ENCODE assay signal across 18 cellular contexts in genomic region chr4:24369630-24370029, GRCh38.
"Had no signal": no experiment of that assay in that cellular context is flagged by ENCODE, and none has a peak within 500 bp of the region (broad histone marks: within the 10 kb centered on the region; RNA-seq: fewer than 3 reads in every experiment).

No MANE protein-coding gene starts in this region.

- H3K27me3 Mint-ChIP-seq: dendritic cell treated with granulocyte-macrophage colony-stimulating factor and Interleukin-4, amounts not matched to agents 40 ng/mL and 50 ng/mL, for 4 days had no signal

- H3K9me3 Mint-ChIP-seq: dendritic cell treated with granulocyte-macrophage colony-stimulating factor and Interleukin-4, amounts not matched to agents 40 ng/mL and 50 ng/mL, for 4 days had no signal

- H3K4me1 Mint-ChIP-seq: immature natural killer cell; mesothelial cell of epicardium; naive thymus-derived CD4-positive, alpha-beta T cell had no signal

- H3K36me3 ChIP-seq: colonic mucosa, esophagus squamous epithelium, gastroesophageal sphincter, heart left ventricle, left lung, lower lobe of right lung had no signal

- DNase-seq: colonic mucosa; cortex of kidney; effector CD8-positive, alpha-beta T cell; effector memory CD8-positive, alpha-beta T cell; esophagus squamous epithelium; foreskin fibroblast; heart left ventricle; immature natural killer cell; left cardiac atrium; left lung; left ventricle myocardium superior; lower lobe of right lung; mesenchymal stem cell; naive thymus-derived CD4-positive, alpha-beta T cell had no signal

- H3K27ac Mint-ChIP-seq: dendritic cell treated with granulocyte-macrophage colony-stimulating factor and Interleukin-4, amounts not matched to agents 40 ng/mL and 50 ng/mL, for 4 days; effector memory CD8-positive, alpha-beta T cell; immature natural killer cell; mesothelial cell of epicardium; naive thymus-derived CD4-positive, alpha-beta T cell had no signal

- H3K4me1 ChIP-seq: colonic mucosa, esophagus squamous epithelium, left lung, lower lobe of right lung had no signal

- H3K4me3 ChIP-seq: colonic mucosa, esophagus squamous epithelium, gastroesophageal sphincter, heart left ventricle, hepatocyte, left lung, lower lobe of right lung had no signal

- H3K27ac ChIP-seq: colonic mucosa, esophagus squamous epithelium, gastroesophageal sphincter, heart left ventricle, hepatocyte, left lung, lower lobe of right lung had no signal

- H3K4me3 Mint-ChIP-seq: dendritic cell treated with granulocyte-macrophage colony-stimulating factor and Interleukin-4, amounts not matched to agents 40 ng/mL and 50 ng/mL, for 4 days; effector memory CD8-positive, alpha-beta T cell; immature natural killer cell; mesothelial cell of epicardium; naive thymus-derived CD4-positive, alpha-beta T cell had no signal

- H3K9me3 ChIP-seq: colonic mucosa, esophagus squamous epithelium, gastroesophageal sphincter, heart left ventricle, left lung, lower lobe of right lung had no signal

- H3K27me3 ChIP-seq: colonic mucosa, esophagus squamous epithelium, gastroesophageal sphincter, heart left ventricle, hepatocyte, left lung had no signal

- H3K36me3 Mint-ChIP-seq: immature natural killer cell; mesothelial cell of epicardium; naive thymus-derived CD4-positive, alpha-beta T cell had no signal
